In the genomic region with DNA sequence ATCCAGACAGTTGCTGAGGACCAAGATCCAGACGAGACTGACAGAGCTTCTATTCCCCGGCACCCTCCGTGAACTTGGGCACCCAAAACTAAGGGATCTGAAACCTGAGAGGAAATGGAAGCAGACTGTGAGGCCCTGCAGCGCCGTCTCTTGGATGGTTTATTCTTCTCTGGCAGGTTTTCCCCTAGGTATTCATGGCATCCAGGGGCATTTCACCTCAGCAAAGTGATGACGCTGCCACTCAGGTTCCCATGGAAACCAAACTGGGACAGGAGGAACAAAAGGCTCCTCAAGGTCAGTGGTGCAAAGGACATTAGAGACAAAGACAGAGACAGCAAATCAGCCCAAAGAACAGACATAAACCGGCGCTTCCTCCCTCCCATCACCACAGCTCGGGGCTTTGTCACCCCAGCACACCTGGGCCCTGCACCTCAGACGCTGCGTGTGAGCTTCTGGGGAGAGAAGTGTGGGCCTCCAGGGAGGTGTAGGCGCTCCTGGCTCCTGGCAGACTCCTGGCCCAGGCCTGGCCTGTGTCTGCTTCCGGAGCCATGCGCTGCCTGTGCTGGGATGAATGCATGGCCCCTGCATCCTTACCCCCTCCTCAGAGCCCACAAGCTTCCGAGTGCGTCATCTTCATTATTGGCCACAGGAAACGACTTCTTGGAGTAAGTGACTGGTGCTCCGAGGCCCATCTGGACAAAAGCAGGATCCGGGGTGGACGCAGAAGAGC, we compare ENCODE assay signal across 13 cellular contexts. TPM values are rescaled to one million over a fixed set of nuclear protein-coding genes. Genes with fewer than 3 reads are reported as not detected.
DNase-seq lines count a peak whose midpoint lies in the region; ATAC-seq and TF ChIP-seq lines count a peak whose summit lies in the region.
"Had no signal": no experiment of that assay in that cellular context is flagged by ENCODE, and none has a peak within 500 bp of the region (broad histone marks: within the 10 kb centered on the region; RNA-seq: fewer than 3 reads in every experiment).

No MANE protein-coding gene starts in this region.

- no peaks in the 10 kb centered on the region for H3K9me2 ChIP-seq in neural cell (ENCODE audit: insufficient read depth, low read length)

- no peaks in the 10 kb centered on the region for H3K9me3 ChIP-seq in endodermal cell (ENCODE audit: control insufficient read depth, low read length)
- H3K9me3 ChIP-seq in neural cell (ENCODE audit: low read length) = no peaks in the 10 kb centered on the region
- H3K9me3 ChIP-seq: sigmoid colon had no signal

- DNase-seq in DMS79 treated with DMSO at 0.1 percent for 48 hours (lab: John Stamatoyannopoulos, UW) (peak; percentile 70), NCI-H146 treated with DMSO at 0.1 percent for 48 hours (lab: John Stamatoyannopoulos, UW; ENCODE audit: unreplicated experiment) (peak; percentile 24), endodermal cell (peak; percentile 89), coronary artery (ENCODE audit: low spot score) (no peak)
- no peak for DNase-seq in central memory CD4-positive, alpha-beta T cell
- DNase-seq: C1 segment of cervical spinal cord, HCEC 1CT, sigmoid colon had no signal

- H3K9ac ChIP-seq in endodermal cell (ENCODE audit: extremely low read depth, low read length, poor library complexity, severe bottlenecking) = no peak overlapping the region
- peak overlapping the region; percentile 60 for H3K9ac ChIP-seq in neural cell (ENCODE audit: low read length)

- peaks cover 7% of the 10 kb centered on the region for H3K27me3 Mint-ChIP-seq in endodermal cell (ENCODE audit: insufficient read depth)
- H3K27me3 Mint-ChIP-seq: stimulated activated naive CD8-positive, alpha-beta T cell treated with anti-CD3 and anti-CD28 coated beads, Interleukin-15, Interleukin-2, amounts not matched to agents 100 ng/mL and 50 ng/mL, for 24 hours had no signal

- H3K4me3 ChIP-seq in endodermal cell (ENCODE audit: low read length) = no peak overlapping the region
- H3K4me3 ChIP-seq in neural cell (ENCODE audit: low read length) = no peak overlapping the region
- no peak overlapping the region for H3K4me3 ChIP-seq in coronary artery
- H3K4me3 ChIP-seq: sigmoid colon had no signal

- H3K27ac ChIP-seq in endodermal cell (ENCODE audit: low read depth, low read length) (no peak overlapping the region), neural cell (ENCODE audit: low read length) (peak overlapping the region; percentile 74), coronary artery (no peak overlapping the region)
- H3K27ac ChIP-seq: sigmoid colon had no signal

- H3K79me2 ChIP-seq in neural cell (replicated peaks; ENCODE audit: insufficient read depth, low read length) = no peaks in the 10 kb centered on the region

- H3K36me3 ChIP-seq in endodermal cell (ENCODE audit: control insufficient read depth, insufficient read depth, low read length) = no peaks in the 10 kb centered on the region
- no peaks in the 10 kb centered on the region for H3K36me3 ChIP-seq in neural cell (ENCODE audit: insufficient read depth, low read length)
- H3K36me3 ChIP-seq: sigmoid colon had no signal

- no peaks in the 10 kb centered on the region for H3F3A ChIP-seq in neural cell (ENCODE audit: insufficient read depth, low read length, poor library complexity, severe bottlenecking)

- TF ChIP-seq EP300 in neural cell (conservative IDR thresholded peaks at IDR 0.05; ENCODE audit: poor library complexity, severe bottlenecking) = peak; percentile 83

- peaks cover 2% of the 10 kb centered on the region for H3K4me1 Mint-ChIP-seq in endodermal cell

- peak; percentile 62 for TF ChIP-seq RAD21 in neural cell (conservative IDR thresholded peaks at IDR 0.05)

- H4K20me1 ChIP-seq in neural cell (ENCODE audit: insufficient read depth) = no peaks in the 10 kb centered on the region

- H2AFZ ChIP-seq in neural cell (ENCODE audit: low read depth, low read length) = peak overlapping the region; percentile 52

- no peak overlapping the region for H3K4me2 ChIP-seq in neural cell (ENCODE audit: low read length)

- H3K9me3 Mint-ChIP-seq in endodermal cell = no peaks in the 10 kb centered on the region
- H3K9me3 Mint-ChIP-seq: dendritic cell treated with granulocyte-macrophage colony-stimulating factor and Interleukin-4, amounts not matched to agents 40 ng/mL and 50 ng/mL, for 4 days; stimulated activated naive CD8-positive, alpha-beta T cell treated with anti-CD3 and anti-CD28 coated beads, Interleukin-15, Interleukin-2, amounts not matched to agents 100 ng/mL and 50 ng/mL, for 24 hours had no signal

- no peak for TF ChIP-seq CTCF in endodermal cell (conservative IDR thresholded peaks at IDR 0.05)
- TF ChIP-seq CTCF in neural cell (IDR thresholded peaks at IDR 0.05; ENCODE audit: poor library complexity, severe bottlenecking) = peak; percentile 66
- TF ChIP-seq CTCF in coronary artery (IDR thresholded peaks at IDR 0.05) = no peak

- ATAC-seq in HG02970 (IDR thresholded peaks at IDR 0.05; ENCODE audit: low FRiP score, unreplicated experiment) (no peak), GM19455 (IDR thresholded peaks at IDR 0.05; ENCODE audit: unreplicated experiment) (no peak)

- H3K27me3 ChIP-seq in endodermal cell (ENCODE audit: control insufficient read depth, insufficient read depth, low read length, poor library complexity, severe bottlenecking) (no peaks in the 10 kb centered on the region), neural cell (ENCODE audit: insufficient read depth, low read depth, low read length) (no peaks in the 10 kb centered on the region)

- WGBS in endodermal cell (ENCODE audit: insufficient coverage in 1 of 2, insufficient read length in 1 of 2), 2 experiments = 80 to 84% methylated on average over 8 to 20 of the region's 20 CpGs

- no peaks in the 10 kb centered on the region for H3K36me3 Mint-ChIP-seq in endodermal cell (ENCODE audit: low read depth)

- H3K27ac Mint-ChIP-seq in endodermal cell = no peak overlapping the region
- H3K27ac Mint-ChIP-seq: dendritic cell treated with granulocyte-macrophage colony-stimulating factor and Interleukin-4, amounts not matched to agents 40 ng/mL and 50 ng/mL, for 4 days; stimulated activated naive CD8-positive, alpha-beta T cell treated with anti-CD3 and anti-CD28 coated beads, Interleukin-15, Interleukin-2, amounts not matched to agents 100 ng/mL and 50 ng/mL, for 24 hours had no signal

- H3K4me1 ChIP-seq in endodermal cell (ENCODE audit: control insufficient read depth, insufficient read depth, low read length) = no peaks in the 10 kb centered on the region
- H3K4me1 ChIP-seq: sigmoid colon had no signal

- H3K4me3 Mint-ChIP-seq in endodermal cell = no peak overlapping the region
- H3K4me3 Mint-ChIP-seq: dendritic cell treated with granulocyte-macrophage colony-stimulating factor and Interleukin-4, amounts not matched to agents 40 ng/mL and 50 ng/mL, for 4 days; stimulated activated naive CD8-positive, alpha-beta T cell treated with anti-CD3 and anti-CD28 coated beads, Interleukin-15, Interleukin-2, amounts not matched to agents 100 ng/mL and 50 ng/mL, for 24 hours had no signal

TF ChIP-seq in neural cell, 6 proteins besides CTCF, POLR2A, EP300 and RAD21:
- no peak for TF ChIP-seq MXI1 (conservative IDR thresholded peaks at IDR 0.05; ENCODE audit: poor library complexity, severe bottlenecking)
- peak; percentile 41 for TF ChIP-seq POLR2AphosphoS5 (IDR thresholded peaks at IDR 0.05)
- no peak for TF ChIP-seq TAF1 (IDR thresholded peaks at IDR 0.05; ENCODE audit: low read depth)
- TF ChIP-seq SMC3 (conservative IDR thresholded peaks at IDR 0.05; ENCODE audit: poor library complexity) = peak; percentile 62
- TF ChIP-seq, protein P1, sequence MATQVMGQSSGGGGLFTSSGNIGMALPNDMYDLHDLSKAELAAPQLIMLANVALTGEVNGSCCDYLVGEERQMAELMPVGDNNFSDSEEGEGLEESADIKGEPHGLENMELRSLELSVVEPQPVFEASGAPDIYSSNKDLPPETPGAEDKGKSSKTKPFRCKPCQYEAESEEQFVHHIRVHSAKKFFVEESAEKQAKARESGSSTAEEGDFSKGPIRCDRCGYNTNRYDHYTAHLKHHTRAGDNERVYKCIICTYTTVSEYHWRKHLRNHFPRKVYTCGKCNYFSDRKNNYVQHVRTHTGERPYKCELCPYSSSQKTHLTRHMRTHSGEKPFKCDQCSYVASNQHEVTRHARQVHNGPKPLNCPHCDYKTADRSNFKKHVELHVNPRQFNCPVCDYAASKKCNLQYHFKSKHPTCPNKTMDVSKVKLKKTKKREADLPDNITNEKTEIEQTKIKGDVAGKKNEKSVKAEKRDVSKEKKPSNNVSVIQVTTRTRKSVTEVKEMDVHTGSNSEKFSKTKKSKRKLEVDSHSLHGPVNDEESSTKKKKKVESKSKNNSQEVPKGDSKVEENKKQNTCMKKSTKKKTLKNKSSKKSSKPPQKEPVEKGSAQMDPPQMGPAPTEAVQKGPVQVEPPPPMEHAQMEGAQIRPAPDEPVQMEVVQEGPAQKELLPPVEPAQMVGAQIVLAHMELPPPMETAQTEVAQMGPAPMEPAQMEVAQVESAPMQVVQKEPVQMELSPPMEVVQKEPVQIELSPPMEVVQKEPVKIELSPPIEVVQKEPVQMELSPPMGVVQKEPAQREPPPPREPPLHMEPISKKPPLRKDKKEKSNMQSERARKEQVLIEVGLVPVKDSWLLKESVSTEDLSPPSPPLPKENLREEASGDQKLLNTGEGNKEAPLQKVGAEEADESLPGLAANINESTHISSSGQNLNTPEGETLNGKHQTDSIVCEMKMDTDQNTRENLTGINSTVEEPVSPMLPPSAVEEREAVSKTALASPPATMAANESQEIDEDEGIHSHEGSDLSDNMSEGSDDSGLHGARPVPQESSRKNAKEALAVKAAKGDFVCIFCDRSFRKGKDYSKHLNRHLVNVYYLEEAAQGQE (IDR thresholded peaks at IDR 0.05; ENCODE audit: borderline replicate concordance) = peak; percentile 33

RNA-seq across cellular contexts. Expression of a gene that starts 6.0 kb away (rescaled TPM):
- total RNA-seq in endodermal cell = not detected
- not detected for polyA plus RNA-seq in endodermal cell (2013, experiment 1 of 2)
- 0.12 TPM for polyA plus RNA-seq in endodermal cell (2013, experiment 2 of 2)
- 0.68 and 1.4 TPM in 2 replicates for polyA plus RNA-seq in neural cell
- 0.73 and 0.81 TPM in 2 replicates for polyA minus RNA-seq in neural cell

RNA-seq across cellular contexts. Expression of a gene that starts 45.6 kb away (rescaled TPM):
- total RNA-seq in endodermal cell = 1 to 10 TPM in 1 of 2 donors, under 1 TPM in 1; 0.60 to 1.1 TPM
- 0.64 TPM for polyA plus RNA-seq in endodermal cell (2013, experiment 1 of 2)
- polyA plus RNA-seq in endodermal cell (2013, experiment 2 of 2) = 1.2 TPM
- polyA plus RNA-seq in neural cell = 0.34 and 1.1 TPM in 2 replicates
- 0.69 and 1.2 TPM in 2 replicates for polyA minus RNA-seq in neural cell

Comparison
In these comparisons a context has a peak if more than half of its experiments do, and no peak if none do; other contexts are left out.
1. DNase-seq: peak in DMS79 treated with DMSO at 0.1 percent for 48 hours (single experiment), NCI-H146 treated with DMSO at 0.1 percent for 48 hours (single experiment) and endodermal cell (single experiment); none in coronary artery (single experiment) and central memory CD4-positive, alpha-beta T cell (single experiment).